24 cellular contexts compared by ENCODE assay signal in the genomic region with DNA sequence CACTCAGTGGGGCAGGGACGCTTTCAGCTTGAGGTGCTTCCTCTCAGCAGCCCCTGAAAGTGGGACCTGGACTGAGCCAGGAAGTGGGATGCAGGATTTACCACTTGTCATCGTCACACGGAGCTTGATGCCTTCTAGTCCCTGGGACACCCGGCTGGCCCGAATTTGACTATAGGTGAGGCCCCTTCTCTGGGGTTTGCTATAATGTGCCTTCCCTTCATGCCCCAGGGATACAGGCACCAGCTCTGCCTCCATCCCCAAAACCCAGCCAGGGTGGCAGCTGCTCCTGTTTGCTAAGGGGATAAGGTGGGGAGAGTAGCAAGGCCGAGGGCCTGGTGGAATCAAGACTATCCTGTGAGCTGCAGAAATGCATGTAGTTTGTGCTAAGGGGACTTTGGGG.
A peak's percentile ranks its signal among the peaks of the same experiment; 100 is the strongest.
DNase-seq lines count a peak whose midpoint lies in the region; ATAC-seq, FAIRE-seq and TF ChIP-seq lines count a peak whose summit lies in the region.
"Had no signal": no experiment of that assay in that cellular context is flagged by ENCODE, and none has a peak within 500 bp of the region (broad histone marks: within the 10 kb centered on the region; RNA-seq: fewer than 3 reads in every experiment).

No MANE protein-coding gene starts in this region.

- intact Hi-C loops in cardiac septum (cut with DNase I) (no loop called here), right cardiac atrium (cut with DNase I) (no loop called here), kidney (cut with DNase I) (no loop called here), sigmoid colon (cut with DNase I) (no loop called here), stomach (cut with DNase I; ENCODE audit: low total_unique reads) (no loop called here)

- no peak for FAIRE-seq in kidney (lab: Jason Lieb, UNC)
- FAIRE-seq: A549, D721Med, GM12878, GM19239 had no signal

- TF ChIP-seq POLR2A in sigmoid colon (IDR thresholded peaks at IDR 0.05) = no peak
- TF ChIP-seq POLR2A in stomach (IDR thresholded peaks at IDR 0.05) = no peak

- H3K27me3 ChIP-seq in right cardiac atrium (ENCODE audit: control insufficient read depth, insufficient read depth) = no peaks in the 10 kb centered on the region
- H3K27me3 ChIP-seq in sigmoid colon = no peaks in the 10 kb centered on the region
- peaks cover 0 to 22% (median 0%) of the 10 kb centered on the region in 3 donors for H3K27me3 ChIP-seq in stomach
- H3K27me3 ChIP-seq: BE2C; BLaER1 treated with 17β-estradiol and CSF1 and Interleukin-3, amounts not matched to agents 10 nM and 100 nM had no signal

- TF ChIP-seq EP300 in sigmoid colon (IDR thresholded peaks at IDR 0.05) (no peak), stomach (IDR thresholded peaks at IDR 0.05) (no peak)

- H3K9me3 ChIP-seq in right cardiac atrium (ENCODE audit: control insufficient read depth, low read length) (no peaks in the 10 kb centered on the region), kidney (ENCODE audit: control insufficient read depth in 1 of 2, low read length in 2 of 2) (no peaks in the 10 kb centered on the region), sigmoid colon (no peaks in the 10 kb centered on the region), stomach (peaks cover 0 to 15% (median 2%) of the 10 kb centered on the region in 4 donors)
- H3K9me3 ChIP-seq: A549, BE2C had no signal

- no peaks in the 10 kb centered on the region for H3K4me1 ChIP-seq in right cardiac atrium (ENCODE audit: control insufficient read depth, insufficient read depth, low read length)
- H3K4me1 ChIP-seq in kidney (ENCODE audit: control insufficient read depth in 1 of 2, insufficient read depth in 1 of 2, low read depth in 1 of 2, low read length in 2 of 2) = peaks cover 4 to 6% of the 10 kb centered on the region in 2 donors
- H3K4me1 ChIP-seq in sigmoid colon = no peaks in the 10 kb centered on the region
- H3K4me1 ChIP-seq in stomach = no peaks in the 10 kb centered on the region
- H3K4me1 ChIP-seq: A549, BE2C had no signal

- no peak for ATAC-seq in right cardiac atrium
- ATAC-seq: A549, GM12878, GM23338 had no signal

- no peak overlapping the region for H3K4me3 ChIP-seq in right cardiac atrium (ENCODE audit: low read length)
- H3K4me3 ChIP-seq in kidney (ENCODE audit: low read length in 2 of 2) = no peak overlapping the region
- H3K4me3 ChIP-seq in sigmoid colon = no peak overlapping the region
- no peak overlapping the region for H3K4me3 ChIP-seq in stomach
- H3K4me3 ChIP-seq: A549; BLaER1 treated with 17β-estradiol and CSF1 and Interleukin-3, amounts not matched to agents 10 nM and 100 nM; GM12878; GM23338 had no signal

- DNase-seq in cardiac septum (ENCODE audit: low spot score) = peak; percentile 70
- DNase-seq in right cardiac atrium = no peak
- peak; percentile 50 for DNase-seq in kidney
- peak; percentile 11 for DNase-seq in sigmoid colon
- no peak for DNase-seq in stimulated activated CD4-positive, alpha-beta T cell treated with anti-CD3 and anti-CD28 coated beads, Interleukin-2, amount 100 ng/mL, for 48 hours
- DNase-seq in stomach = no peak
- DNase-seq: 8988T; ACHN; AML-193; BE2C; CD4-positive, alpha-beta T cell; CD8-positive, alpha-beta memory T cell; DMS 273 treated with DMSO at 0.1 percent for 48 hours; DMS79; EL; GDM1; H7; HCEC 1CT had no signal

- no peaks in the 10 kb centered on the region for H3K36me3 ChIP-seq in kidney (ENCODE audit: control insufficient read depth in 1 of 2, insufficient read depth in 2 of 2, low read length in 2 of 2)
- no peaks in the 10 kb centered on the region for H3K36me3 ChIP-seq in sigmoid colon
- H3K36me3 ChIP-seq in stomach = no peaks in the 10 kb centered on the region
- H3K36me3 ChIP-seq: BE2C; BLaER1 treated with 17β-estradiol and CSF1 and Interleukin-3, amounts not matched to agents 10 nM and 100 nM had no signal

- WGBS in right cardiac atrium = 65% methylated on average over 6 of the region's 6 CpGs
- WGBS in sigmoid colon, 2 donors = 67 to 71% methylated on average over 6 of the region's 6 CpGs
- 52 to 68% (median 58%) methylated on average over 6 of the region's 6 CpGs for whole genome bisulfite sequencing in stomach, 5 donors

- no peak overlapping the region for H3K27ac ChIP-seq in right cardiac atrium (ENCODE audit: low read length)
- H3K27ac ChIP-seq in kidney (ENCODE audit: low read depth in 2 of 2, low read length in 2 of 2) = no peak overlapping the region
- no peak overlapping the region for H3K27ac ChIP-seq in sigmoid colon
- H3K27ac ChIP-seq in stomach = no peak overlapping the region
- H3K27ac ChIP-seq: A549; BLaER1 treated with 17β-estradiol and CSF1 and Interleukin-3, amounts not matched to agents 10 nM and 100 nM had no signal

- no peak overlapping the region for H3K9ac ChIP-seq in kidney (ENCODE audit: low read length in 2 of 2)
- H3K9ac ChIP-seq: BLaER1 treated with 17β-estradiol and CSF1 and Interleukin-3, amounts not matched to agents 10 nM and 100 nM had no signal

- no peak for TF ChIP-seq CTCF in kidney (IDR thresholded peaks at IDR 0.05; ENCODE audit: borderline replicate concordance, extremely low read depth, insufficient read depth)
- TF ChIP-seq CTCF in sigmoid colon (IDR thresholded peaks at IDR 0.05) = no peak
- no peak for TF ChIP-seq CTCF in stomach (IDR thresholded peaks at IDR 0.05)

Comparison
In these comparisons a context has a peak if more than half of its experiments do, and no peak if none do; other contexts are left out.
1. DNase-seq: peak in cardiac septum (single experiment), kidney (single experiment) and sigmoid colon (single experiment); none in right cardiac atrium (0 of 3), stimulated activated CD4-positive, alpha-beta T cell treated with anti-CD3 and anti-CD28 coated beads, Interleukin-2, amount 100 ng/mL, for 48 hours (0 of 2) and stomach (single experiment).